8 cellular contexts compared by ENCODE assay signal in genomic region chr11:57530596-57531507, GRCh38. TPM values are rescaled to one million over a fixed set of nuclear protein-coding genes. Genes with fewer than 3 reads are reported as not detected.
DNase-seq lines count a peak whose midpoint lies in the region; ATAC-seq and TF ChIP-seq lines count a peak whose summit lies in the region.

TIMM10 (minus strand) TSS chr11:57530754; CDS start chr11:57530189, 565 bp downstream.

- peaks cover 22% of the 10 kb centered on the region for H3K4me1 Mint-ChIP-seq in central memory CD8-positive, alpha-beta T cell

- 0 to 1% (median 0%) methylated on average over 38 to 49 of the region's 49 CpGs for WGBS in spleen, 5 donors

- TF ChIP-seq POLR2A in spleen (IDR thresholded peaks at IDR 0.05): peak in 1 of 3 donors; percentile 42

- H3K36me3 Mint-ChIP-seq in central memory CD8-positive, alpha-beta T cell (ENCODE audit: insufficient read depth): peaks cover 9% of the 10 kb centered on the region

- intact Hi-C loops in spleen (cut with DNase I; ENCODE audit: low total_unique reads): no loop called here

- no peaks in the 10 kb centered on the region for H3K27me3 Mint-ChIP-seq in central memory CD8-positive, alpha-beta T cell

- peak; percentile 99 for ATAC-seq in GM19025 (IDR thresholded peaks at IDR 0.05; ENCODE audit: low read depth, unreplicated experiment)
- peak; percentile 98 for ATAC-seq in HG03342 (IDR thresholded peaks at IDR 0.05; ENCODE audit: unreplicated experiment)
- peak; percentile 85 for ATAC-seq in central memory CD8-positive, alpha-beta T cell (replicated peaks; ENCODE audit: extremely low read depth, poor library complexity, severe bottlenecking)

- H3K4me3 ChIP-seq in AG09309 (ENCODE audit: control insufficient read depth, low read depth, low read length) (peak within 1 kb of the TSS; percentile 94), spleen (peak within 1 kb of the TSS; percentile 66 to 98 (median 82))

- H3K9me3 ChIP-seq in spleen: no peaks in the 10 kb centered on the region

- no peaks in the 10 kb centered on the region for H3K27me3 ChIP-seq in spleen (replicated peaks in 1 of 7)

- TF ChIP-seq CTCF in AG09309 (IDR thresholded peaks at IDR 0.05; ENCODE audit: control insufficient read depth, insufficient read depth, low read depth, low read length, missing control alignments): no peak
- peak in 1 of 11 experiments; percentile 44 for TF ChIP-seq CTCF in spleen (IDR thresholded peaks at IDR 0.05 in 8 of 11, conservative IDR thresholded peaks at IDR 0.05 in 3 of 11)

- H3K9me3 Mint-ChIP-seq in central memory CD8-positive, alpha-beta T cell: no peaks in the 10 kb centered on the region

- H3K27ac Mint-ChIP-seq in central memory CD8-positive, alpha-beta T cell (ENCODE audit: low read depth): peak within 1 kb of the TSS; percentile 99

- peak; percentile 80 for DNase-seq in AG09309 (ENCODE audit: low read depth)
- DNase-seq in NCI-H446 (lab: John Stamatoyannopoulos, UW): peak; percentile 92 to 99
- DNase-seq in activated CD4-positive, CD25-positive, alpha-beta regulatory T cell treated with anti-CD3 and anti-CD28 coated beads, Interleukin-2, amount 50 U/mL, for 16 hours (ENCODE audit: low read depth, low spot score): peak; percentile 88
- DNase-seq in central memory CD8-positive, alpha-beta T cell (ENCODE audit: low spot score in 2 of 2): peak; percentile 80 to 89
- peak; percentile 98 for DNase-seq in inferior parietal cortex (ENCODE audit: extremely low spot score)
- DNase-seq in spleen: peak; percentile 99

- peaks cover 13 to 45% (median 28%) of the 10 kb centered on the region in 6 donors for H3K4me1 ChIP-seq in spleen

- H3K36me3 ChIP-seq in spleen: peaks cover 0 to 18% (median 7%) of the 10 kb centered on the region in 6 donors

- H3K4me3 Mint-ChIP-seq in central memory CD8-positive, alpha-beta T cell: peak within 1 kb of the TSS; percentile 96

- peak within 1 kb of the TSS; percentile 59 to 88 (median 78) for H3K27ac ChIP-seq in spleen

RNA-seq across cellular contexts. Expression of gene TIMM10, which starts in this region (rescaled TPM):
- total RNA-seq in spleen: 10 to 100 TPM; 28.1 to 58.7 (median 39.0) TPM
- polyA plus RNA-seq in spleen: 10 to 100 TPM; 38.7 to 57.4 (median 56.1) TPM

Comparison
In these comparisons a context has a peak if more than half of its experiments do, and no peak if none do; other contexts are left out.
1. Peak in every context shown above with its lines: DNase-seq, ATAC-seq, H3K4me3 ChIP-seq and H3K27ac ChIP-seq.